17 cellular contexts compared by ENCODE assay signal in genomic region chr10:112261281-112261822, GRCh38. TPM values are rescaled to one million over a fixed set of nuclear protein-coding genes. Genes with fewer than 3 reads are reported as not detected.
A peak's percentile ranks its signal among the peaks of the same experiment; 100 is the strongest.
DNase-seq lines count a peak whose midpoint lies in the region; ATAC-seq and TF ChIP-seq lines count a peak whose summit lies in the region.
"Had no signal": no experiment of that assay in that cellular context is flagged by ENCODE, and none has a peak within 500 bp of the region (broad histone marks: within the 10 kb centered on the region; RNA-seq: fewer than 3 reads in every experiment).

No MANE protein-coding gene starts in this region.

- intact Hi-C loops in esophagus muscularis mucosa (cut with DNase I): no loop called here

- no peaks in the 10 kb centered on the region for H3K9me3 ChIP-seq in esophagus muscularis mucosa
- no peaks in the 10 kb centered on the region for H3K9me3 ChIP-seq in lung (ENCODE audit: control insufficient read depth in 2 of 2, insufficient read depth in 1 of 2, low read length in 1 of 2)
- H3K9me3 ChIP-seq: gastrocnemius medialis had no signal

- H3K36me3 ChIP-seq in esophagus muscularis mucosa: no peaks in the 10 kb centered on the region
- H3K36me3 ChIP-seq in lung (ENCODE audit: control insufficient read depth in 2 of 2, insufficient read depth in 2 of 2, low read length in 2 of 2): no peaks in the 10 kb centered on the region
- H3K36me3 ChIP-seq: gastrocnemius medialis had no signal

- 63% methylated on average over 4 of the region's 4 CpGs for WGBS in esophagus muscularis mucosa
- 36 to 63% methylated on average over 4 of the region's 4 CpGs for WGBS in lung, 2 donors

- H3K4me1 ChIP-seq in esophagus muscularis mucosa (no peaks in the 10 kb centered on the region), lung (ENCODE audit: control insufficient read depth in 2 of 2, insufficient read depth in 2 of 2, low read length in 2 of 2) (no peaks in the 10 kb centered on the region), foreskin keratinocyte (no peaks in the 10 kb centered on the region)
- H3K4me1 ChIP-seq: gastrocnemius medialis had no signal

- TF ChIP-seq EP300 in esophagus muscularis mucosa (IDR thresholded peaks at IDR 0.05): no peak

- H3K4me3 ChIP-seq in esophagus muscularis mucosa (no peak overlapping the region), lung (no peak overlapping the region)
- H3K4me3 ChIP-seq: gastrocnemius medialis had no signal

- H3K27me3 ChIP-seq in esophagus muscularis mucosa (no peaks in the 10 kb centered on the region), lung (ENCODE audit: control insufficient read depth, insufficient read depth) (no peaks in the 10 kb centered on the region), foreskin keratinocyte (no peaks in the 10 kb centered on the region)
- H3K27me3 ChIP-seq: gastrocnemius medialis had no signal

- ATAC-seq in lung (ENCODE audit: insufficient read depth, low FRiP score): peak; percentile 54
- ATAC-seq in foreskin keratinocyte: no peak
- ATAC-seq in GM21381 (IDR thresholded peaks at IDR 0.05; ENCODE audit: unreplicated experiment): no peak
- ATAC-seq in GM21619 (IDR thresholded peaks at IDR 0.05; ENCODE audit: unreplicated experiment): no peak
- ATAC-seq: activated CD4-positive, CD25-positive, alpha-beta regulatory T cell treated with anti-CD3 and anti-CD28 coated beads, Interleukin-2, amount 50 U/mL, for 24 hours; gastrocnemius medialis; natural killer cell treated with Interleukin-12 subunit alpha and Interleukin-12 subunit beta and Interleukin-15 and Interleukin-18, amount 100 ng/mL, for 72 hours had no signal

- TF ChIP-seq CTCF in esophagus muscularis mucosa (IDR thresholded peaks at IDR 0.05): no peak
- TF ChIP-seq CTCF in lung (IDR thresholded peaks at IDR 0.05; ENCODE audit: control extremely low read depth, extremely low read depth): no peak
- no peak for TF ChIP-seq CTCF in foreskin keratinocyte (conservative IDR thresholded peaks at IDR 0.05)

- DNase-seq in NOMO-1 treated with DMSO at 0.1 percent for 48 hours (lab: John Stamatoyannopoulos, UW; ENCODE audit: unreplicated experiment): peak; percentile 41
- DNase-seq in NOMO-1 treated with dmso at 0.1 percent for 144 hours (lab: John Stamatoyannopoulos, UW; ENCODE audit: unreplicated experiment): no peak
- peak; percentile 82 for DNase-seq in esophagus muscularis mucosa (ENCODE audit: extremely low spot score)
- DNase-seq in lung (ENCODE audit: low spot score): no peak
- DNase-seq in mucosa of gallbladder (ENCODE audit: low spot score): no peak
- DNase-seq in foreskin keratinocyte: no peak
- DNase-seq: cortex of kidney, gastrocnemius medialis, NCI-H1417, NCI-H2227 treated with DMSO at 0.1 percent for 48 hours, substantia nigra had no signal

- H3K27ac ChIP-seq in esophagus muscularis mucosa (replicated peaks in 1 of 4): no peak overlapping the region
- peak overlapping the region in 1 of 2 donors; percentile 24 for H3K27ac ChIP-seq in lung (ENCODE audit: low read depth in 1 of 2, low read length in 1 of 2)
- H3K27ac ChIP-seq in foreskin keratinocyte: no peak overlapping the region
- H3K27ac ChIP-seq: 22Rv1, gastrocnemius medialis had no signal

- no peak for TF ChIP-seq POLR2A in esophagus muscularis mucosa (IDR thresholded peaks at IDR 0.05; ENCODE audit: low read depth)

RNA-seq across cellular contexts. Expression of gene TECTB, which starts 21.8 kb away (rescaled TPM):
- total RNA-seq in esophagus muscularis mucosa: under 1 TPM in 1 of 4 donors, not detected in 3; 0.06 TPM
- total RNA-seq in lung: not detected
- polyA plus RNA-seq in lung: not detected
- not detected for total RNA-seq in mucosa of gallbladder
- not detected in 2 replicates for total RNA-seq in foreskin keratinocyte
- not detected in 2 replicates for polyA plus RNA-seq in foreskin keratinocyte
- total RNA-seq: gastrocnemius medialis; natural killer cell treated with Interleukin-12 subunit alpha and Interleukin-12 subunit beta and Interleukin-15 and Interleukin-18, amount 100 ng/mL, for 72 hours had no signal
- polyA plus RNA-seq: keratinocyte had no signal

Comparison
In these comparisons a context has a peak if more than half of its experiments do, and no peak if none do; other contexts are left out.
1. DNase-seq: peak in NOMO-1 treated with DMSO at 0.1 percent for 48 hours (single experiment) and esophagus muscularis mucosa (single experiment); none in NOMO-1 treated with dmso at 0.1 percent for 144 hours (single experiment), lung (single experiment), mucosa of gallbladder (single experiment) and foreskin keratinocyte (0 of 2).